24 cellular contexts compared by ENCODE assay signal in the genomic region with DNA sequence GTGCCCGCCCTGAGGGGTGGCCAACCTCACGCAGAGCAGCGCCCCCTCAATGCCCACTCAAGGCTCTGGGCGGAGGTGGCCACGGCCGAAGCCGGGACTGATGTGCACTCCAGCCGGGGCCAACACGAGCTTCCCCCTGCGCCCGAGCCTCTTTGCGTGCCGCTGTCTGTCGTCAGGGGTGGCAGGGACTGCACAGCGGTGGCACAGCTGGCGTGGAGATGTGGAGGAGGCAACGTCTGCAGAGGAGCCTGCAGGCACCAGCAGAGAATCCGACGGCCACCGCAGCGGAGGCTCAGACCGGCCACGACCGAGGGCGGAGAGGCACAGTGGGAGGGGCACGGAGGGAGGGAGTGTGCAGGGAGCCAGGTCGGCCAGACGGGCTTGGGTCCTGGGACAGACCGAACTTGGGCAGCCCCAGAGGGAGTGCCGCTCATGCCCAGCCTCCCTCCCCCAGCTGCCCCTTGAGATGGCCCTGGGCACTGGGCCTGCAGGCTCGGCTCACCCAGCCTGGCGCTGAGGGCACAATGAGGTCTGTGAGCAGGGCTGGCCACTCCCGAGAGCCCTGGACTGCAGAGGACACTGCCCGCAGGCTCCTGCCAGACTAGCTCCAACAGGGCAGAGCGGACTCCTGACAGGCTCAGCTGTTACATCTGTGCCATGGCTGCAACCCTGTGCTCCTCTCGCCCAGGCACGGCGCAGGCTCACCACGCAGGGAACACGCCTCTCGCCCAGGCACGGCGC. TPM values are rescaled to one million over a fixed set of nuclear protein-coding genes. Genes with fewer than 3 reads are reported as not detected.
"Had no signal": no experiment of that assay in that cellular context is flagged by ENCODE, and none has a peak within 500 bp of the region (broad histone marks: within the 10 kb centered on the region; RNA-seq: fewer than 3 reads in every experiment).

No MANE protein-coding gene starts in this region.

- ATAC-seq: activated CD8-positive, alpha-beta T cell treated with anti-CD3 and anti-CD28 coated beads, Interleukin-2, amount 10 ng/mL, durations not matched to agents 7 days and 5 days; activated T-cell treated with anti-CD3 and anti-CD28 coated beads, Interleukin-2, amount 50 U/mL, for 4 hours; left lung; stimulated activated naive B cell treated with anti-CD40 and anti-IgM and Interleukin-4, amounts not matched to agents 10 μg/mL and 1 μg/mL and 100 μg/mL, for 72 hours had no signal

- H3K79me2 ChIP-seq: parathyroid adenoma had no signal

- H3K9ac ChIP-seq: parathyroid adenoma had no signal

- H3K4me3 Mint-ChIP-seq: activated CD4-positive, alpha-beta T cell treated with anti-CD3 and anti-CD28 coated beads, Interleukin-2, amount 10 ng/mL, durations not matched to agents 7 days and 5 days; activated CD8-positive, alpha-beta T cell treated with anti-CD3 and anti-CD28 coated beads, Interleukin-2, amount 10 ng/mL, durations not matched to agents 7 days and 5 days; activated naive CD4-positive, alpha-beta T cell treated with anti-CD3 and anti-CD28 coated beads for 36 hours; activated T-cell treated with anti-CD3 and anti-CD28 coated beads, Interleukin-2, amount 50 U/mL, for 4 hours; brain; mesothelial cell of epicardium; nephron; stimulated activated naive B cell treated with anti-CD40 and anti-IgM and Interleukin-4, amounts not matched to agents 10 μg/mL and 1 μg/mL and 100 μg/mL, for 72 hours had no signal

- H3K27me3 ChIP-seq: left lung, upper lobe of left lung had no signal

- H3K27ac Mint-ChIP-seq: activated CD4-positive, alpha-beta T cell treated with anti-CD3 and anti-CD28 coated beads, Interleukin-2, amount 10 ng/mL, durations not matched to agents 7 days and 5 days; activated CD8-positive, alpha-beta T cell treated with anti-CD3 and anti-CD28 coated beads, Interleukin-2, amount 10 ng/mL, durations not matched to agents 7 days and 5 days; activated naive CD4-positive, alpha-beta T cell treated with anti-CD3 and anti-CD28 coated beads for 36 hours; brain; mesothelial cell of epicardium; nephron; stimulated activated naive B cell treated with anti-CD40 and anti-IgM and Interleukin-4, amounts not matched to agents 10 μg/mL and 1 μg/mL and 100 μg/mL, for 72 hours had no signal

- H3K4me1 ChIP-seq: left lung, parathyroid adenoma, upper lobe of left lung had no signal

- H3K9me3 ChIP-seq: left lung, thoracic aorta, upper lobe of left lung had no signal

- H2AFZ ChIP-seq: parathyroid adenoma had no signal

- H3K27ac ChIP-seq: left lung, parathyroid adenoma, thoracic aorta, upper lobe of left lung had no signal

- H3K4me1 Mint-ChIP-seq: activated CD4-positive, alpha-beta T cell treated with anti-CD3 and anti-CD28 coated beads, Interleukin-2, amount 10 ng/mL, durations not matched to agents 7 days and 5 days; brain; mesothelial cell of epicardium; stimulated activated naive B cell treated with anti-CD40 and anti-IgM and Interleukin-4, amounts not matched to agents 10 μg/mL and 1 μg/mL and 100 μg/mL, for 72 hours had no signal

- H3K9me3 Mint-ChIP-seq: activated naive CD4-positive, alpha-beta T cell treated with anti-CD3 and anti-CD28 coated beads for 36 hours; activated T-cell treated with anti-CD3 and anti-CD28 coated beads, Interleukin-2, amount 50 U/mL, for 4 hours; brain; mesothelial cell of epicardium; nephron; stimulated activated naive B cell treated with anti-CD40 and anti-IgM and Interleukin-4, amounts not matched to agents 10 μg/mL and 1 μg/mL and 100 μg/mL, for 72 hours had no signal

- DNase-seq: activated CD4-positive, alpha-beta T cell treated with anti-CD3 and anti-CD28 coated beads, Interleukin-2, amount 10 ng/mL, durations not matched to agents 7 days and 5 days; activated CD4-positive, CD25-positive, alpha-beta regulatory T cell treated with anti-CD3 and anti-CD28 coated beads, Interleukin-2, amount 50 U/mL, for 72 hours; activated CD8-positive, alpha-beta memory T cell treated with anti-CD3 and anti-CD28 coated beads, Interleukin-2, amount 50 U/mL, for 4 hours; activated CD8-positive, alpha-beta T cell treated with anti-CD3 and anti-CD28 coated beads, Interleukin-2, amount 10 ng/mL, durations not matched to agents 7 days and 5 days; activated naive CD4-positive, alpha-beta T cell treated with anti-CD3 and anti-CD28 coated beads for 36 hours; activated T-cell treated with anti-CD3 and anti-CD28 coated beads, Interleukin-2, amount 50 U/mL, for 4 hours; kidney; left lung; retina; stimulated activated CD4-positive, alpha-beta T cell treated with anti-CD3 and anti-CD28 coated beads, Interleukin-2, amount 100 ng/mL, for 48 hours; stimulated activated CD8-positive, alpha-beta memory T cell treated with anti-CD3 and anti-CD28 coated beads, Interleukin-4, amount 100 ng/mL, for 48 hours; stimulated activated naive B cell treated with anti-CD40 and anti-IgM and Interleukin-4, amounts not matched to agents 10 μg/mL and 1 μg/mL and 100 μg/mL, for 72 hours; T-helper 1 cell; WERI-Rb-1 had no signal

- H3K4me3 ChIP-seq: left lung, thoracic aorta, upper lobe of left lung had no signal

- H3K27me3 Mint-ChIP-seq: activated CD4-positive, alpha-beta T cell treated with anti-CD3 and anti-CD28 coated beads, Interleukin-2, amount 10 ng/mL, durations not matched to agents 7 days and 5 days; stimulated activated naive B cell treated with anti-CD40 and anti-IgM and Interleukin-4, amounts not matched to agents 10 μg/mL and 1 μg/mL and 100 μg/mL, for 72 hours had no signal

RNA-seq across cellular contexts. Expression of gene CPLX1, which starts 46.5 kb away (rescaled TPM):
- total RNA-seq: chondrocyte, fibroblast of villous mesenchyme, glomerular endothelial cell, lung microvascular endothelial cell had no signal
